Comparison of ENCODE assay signal across 1 cellular context in genomic region chr12:107458163-107458562, GRCh38.
TF ChIP-seq lines count a peak whose summit lies in the region.

No MANE protein-coding gene starts in this region.

TF ChIP-seq in liver, 16 proteins besides CTCF, POLR2A, EP300 and RAD21 (continued from another document):
- TF ChIP-seq, protein P1, sequence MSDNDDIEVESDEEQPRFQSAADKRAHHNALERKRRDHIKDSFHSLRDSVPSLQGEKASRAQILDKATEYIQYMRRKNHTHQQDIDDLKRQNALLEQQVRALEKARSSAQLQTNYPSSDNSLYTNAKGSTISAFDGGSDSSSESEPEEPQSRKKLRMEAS (IDR thresholded peaks at IDR 0.05), result peak; percentile 36
